Comparison of ENCODE assay signal across 8 cellular contexts in the genomic region with DNA sequence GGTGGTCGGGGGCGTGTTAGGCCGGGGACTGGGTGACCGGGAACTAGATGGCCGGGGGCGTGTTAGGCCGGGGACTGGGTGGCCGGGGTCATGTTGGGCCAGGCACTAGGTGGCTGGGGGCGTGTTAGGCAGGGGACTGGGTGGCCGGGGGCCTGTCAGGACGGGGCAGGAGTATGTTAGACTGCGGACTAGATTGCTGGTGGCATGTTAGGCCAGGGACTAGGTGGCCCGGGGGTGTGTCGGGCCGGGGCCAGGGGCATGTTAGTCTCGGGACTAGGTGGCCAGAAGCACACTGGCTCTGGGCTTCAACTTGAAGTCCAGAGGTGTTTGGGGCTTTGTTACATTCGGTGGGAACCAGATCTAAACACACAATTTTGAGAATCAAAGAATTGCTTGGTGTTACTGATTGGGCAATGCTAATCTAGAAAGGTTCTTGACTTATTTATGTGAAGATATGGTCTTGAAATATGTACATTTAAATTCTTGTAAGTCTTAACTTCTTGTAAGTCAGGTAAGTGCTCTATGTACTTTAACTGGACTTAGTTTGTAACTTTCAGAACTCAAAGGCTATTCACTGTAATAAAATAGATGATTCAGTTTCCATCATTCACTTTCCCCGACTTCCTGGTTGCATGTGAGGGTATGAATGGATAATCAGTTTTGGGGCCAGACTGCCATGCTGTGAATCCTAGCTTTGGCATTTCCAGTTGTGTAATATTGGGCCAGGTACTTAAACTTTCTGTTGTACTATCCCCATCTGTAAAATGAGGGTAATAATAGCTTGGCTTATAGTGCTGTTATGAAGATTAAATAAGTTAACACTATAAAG. TPM values are rescaled to one million over a fixed set of nuclear protein-coding genes. Genes with fewer than 3 reads are reported as not detected.
DNase-seq lines count a peak whose midpoint lies in the region; ATAC-seq and TF ChIP-seq lines count a peak whose summit lies in the region.

No MANE protein-coding gene starts in this region.

- H3K9me3 ChIP-seq in Loucy (ENCODE audit: insufficient read depth, low read depth, low read length) = no peaks in the 10 kb centered on the region
- H3K9me3 ChIP-seq in uterus = no peaks in the 10 kb centered on the region

- H2AFZ ChIP-seq in Loucy (ENCODE audit: low read length) = peak overlapping the region; percentile 51; the same call in 1 of the 2 replicates

- peaks cover 8% of the 10 kb centered on the region for H3K36me3 Mint-ChIP-seq in central memory CD8-positive, alpha-beta T cell (ENCODE audit: insufficient read depth)

- H3K4me3 Mint-ChIP-seq in central memory CD8-positive, alpha-beta T cell = peak overlapping the region; percentile 81

- peak; percentile 6 for ATAC-seq in GM19455 (IDR thresholded peaks at IDR 0.05; ENCODE audit: unreplicated experiment)
- ATAC-seq in central memory CD8-positive, alpha-beta T cell (replicated peaks; ENCODE audit: extremely low read depth, poor library complexity, severe bottlenecking) = no peak

- TF ChIP-seq CTCF in Loucy (conservative IDR thresholded peaks at IDR 0.05; ENCODE audit: low read length) (no peak), uterus (IDR thresholded peaks at IDR 0.05) (no peak)

- DNase-seq in central memory CD8-positive, alpha-beta T cell (ENCODE audit: low spot score in 2 of 2) = no peak
- DNase-seq in lung microvascular endothelial cell (ENCODE audit: low read depth in 2 of 2) (peak; percentile 42 to 70), uterus (no peak), GM19240 (ENCODE audit: insufficient read length, low spot score) (no peak), NCI-H1436 treated with DMSO at 0.1 percent for 48 hours (lab: John Stamatoyannopoulos, UW) (no peak)
- DNase-seq in stimulated activated CD4-positive, alpha-beta T cell treated with anti-CD3 and anti-CD28 coated beads, Interleukin-2, amount 100 ng/mL, for 24 hours = no peak

- no peaks in the 10 kb centered on the region for H3F3A ChIP-seq in Loucy (ENCODE audit: low read depth)

- H4K20me1 ChIP-seq in Loucy (ENCODE audit: insufficient read depth, low read length, poor library complexity, severe bottlenecking) = peaks cover 11% of the 10 kb centered on the region

- intact Hi-C loops in uterus (cut with DNase I; ENCODE audit: low total_unique reads) = loop anchor here (10.0 kb wide), 1 partner anchor 438 kb away; no protein-coding TSS in a partner anchor

- peak overlapping the region; percentile 84 for H3K9ac ChIP-seq in Loucy (ENCODE audit: low read depth, low read length, poor library complexity, severe bottlenecking)

- no peaks in the 10 kb centered on the region for H3K27me3 ChIP-seq in Loucy (ENCODE audit: insufficient read depth, low read length, poor library complexity, severe bottlenecking)
- H3K27me3 ChIP-seq in uterus = no peaks in the 10 kb centered on the region

- H3K79me2 ChIP-seq in Loucy (ENCODE audit: insufficient read depth, low read length) = peaks cover 30% of the 10 kb centered on the region

- H3K27ac ChIP-seq in uterus = peak overlapping the region in 1 of 2 donors; percentile 74

- H3K4me2 ChIP-seq in Loucy (ENCODE audit: low read depth, low read length, poor library complexity, severe bottlenecking) = peak overlapping the region; percentile 88

- peak overlapping the region; percentile 29 for H3K27ac Mint-ChIP-seq in central memory CD8-positive, alpha-beta T cell (ENCODE audit: low read depth)

- peaks cover 50% of the 10 kb centered on the region for H3K4me1 Mint-ChIP-seq in central memory CD8-positive, alpha-beta T cell

- H3K36me3 ChIP-seq in Loucy (ENCODE audit: insufficient read depth, low read length) (no peaks in the 10 kb centered on the region), uterus (no peaks in the 10 kb centered on the region)

- no peak for TF ChIP-seq POLR2A in uterus (IDR thresholded peaks at IDR 0.05)

- peaks cover 18% of the 10 kb centered on the region for H3K4me1 ChIP-seq in Loucy (ENCODE audit: insufficient read depth, low read length, poor library complexity, severe bottlenecking)
- no peaks in the 10 kb centered on the region for H3K4me1 ChIP-seq in uterus

- H3K4me3 ChIP-seq in Loucy (ENCODE audit: low read length, poor library complexity, severe bottlenecking) = peak overlapping the region; percentile 84
- H3K4me3 ChIP-seq in uterus = peak overlapping the region; percentile 66 to 72

- no peaks in the 10 kb centered on the region for H3K9me2 ChIP-seq in Loucy (replicated peaks; ENCODE audit: low read depth, low read length)

- H3K27me3 Mint-ChIP-seq in central memory CD8-positive, alpha-beta T cell = no peaks in the 10 kb centered on the region

- no peaks in the 10 kb centered on the region for H3K9me3 Mint-ChIP-seq in central memory CD8-positive, alpha-beta T cell

RNA-seq across cellular contexts. Expression of gene EXT2, which starts 1.1 kb away (rescaled TPM):
- total RNA-seq in lung microvascular endothelial cell (119 and 138 TPM in 2 replicates), uterus (100 to 1,000 TPM in 1 of 4 donors, 10 to 100 TPM in 3; 52.6 to 116 (median 81.3) TPM)

RNA-seq across cellular contexts. Expression of gene ACCS, which starts 30.5 kb away (rescaled TPM):
- 2.8 and 10.3 TPM in 2 replicates for total RNA-seq in lung microvascular endothelial cell
- 10 to 100 TPM; 13.1 to 49.4 (median 27.0) TPM for total RNA-seq in uterus

RNA-seq across cellular contexts. Expression of gene ACCSL, which starts 48.8 kb away (rescaled TPM):
- total RNA-seq in lung microvascular endothelial cell (not detected in 2 replicates), uterus (not detected)

Comparison
In these comparisons a context has a peak if more than half of its experiments do, and no peak if none do; other contexts are left out.
1. DNase-seq: peak in lung microvascular endothelial cell (2 of 2); none in central memory CD8-positive, alpha-beta T cell (0 of 2), uterus (0 of 2), GM19240 (single experiment), NCI-H1436 treated with DMSO at 0.1 percent for 48 hours (single experiment) and stimulated activated CD4-positive, alpha-beta T cell treated with anti-CD3 and anti-CD28 coated beads, Interleukin-2, amount 100 ng/mL, for 24 hours (0 of 2).